Comparison of ENCODE assay signal across 8 cellular contexts in genomic region chr17:77214743-77215142, GRCh38.
DNase-seq lines count a peak whose midpoint lies in the region; ATAC-seq, FAIRE-seq and TF ChIP-seq lines count a peak whose summit lies in the region.

No MANE protein-coding gene starts in this region.

- intact Hi-C loops in activated CD4-positive, alpha-beta T cell treated with anti-CD3 and anti-CD28 coated beads for 36 hours (cut with DNase I, micrococcal nuclease), result no loop called here
- intact Hi-C loops in body of pancreas (cut with DNase I) (no loop called here), kidney (cut with DNase I) (no loop called here)

- no peaks in the 10 kb centered on the region for H3K27me3 Mint-ChIP-seq in activated CD4-positive, alpha-beta T cell treated with anti-CD3 and anti-CD28 coated beads for 36 hours

- no peak for FAIRE-seq in kidney (lab: Jason Lieb, UNC)

- H3K4me3 ChIP-seq in body of pancreas, result no peak overlapping the region
- no peak overlapping the region for H3K4me3 ChIP-seq in kidney (ENCODE audit: low read length in 2 of 2)

- H3K9me3 Mint-ChIP-seq in activated CD4-positive, alpha-beta T cell treated with anti-CD3 and anti-CD28 coated beads for 36 hours (ENCODE audit: low read depth), result no peaks in the 10 kb centered on the region

- no peak for ATAC-seq in activated CD4-positive, alpha-beta T cell treated with anti-CD3 and anti-CD28 coated beads for 36 hours
- ATAC-seq in body of pancreas, result no peak

- no peaks in the 10 kb centered on the region for H3K4me1 Mint-ChIP-seq in activated CD4-positive, alpha-beta T cell treated with anti-CD3 and anti-CD28 coated beads for 36 hours

- H3K27ac Mint-ChIP-seq in activated CD4-positive, alpha-beta T cell treated with anti-CD3 and anti-CD28 coated beads for 36 hours, result no peak overlapping the region

- H3K4me1 ChIP-seq in body of pancreas (no peaks in the 10 kb centered on the region), kidney (ENCODE audit: control insufficient read depth in 1 of 2, insufficient read depth in 1 of 2, low read depth in 1 of 2, low read length in 2 of 2) (peaks cover 0 to 2% of the 10 kb centered on the region in 2 donors)

- H3K4me3 Mint-ChIP-seq in activated CD4-positive, alpha-beta T cell treated with anti-CD3 and anti-CD28 coated beads for 36 hours, result no peak overlapping the region

- no peak for TF ChIP-seq POLR2A in body of pancreas (IDR thresholded peaks at IDR 0.05)

- CTCF ChIA-PET in activated CD4-positive, alpha-beta T cell treated with anti-CD3 and anti-CD28 coated beads for 36 hours (lab: Charles Lee), result interaction anchor here (0.8 to 1.1 kb wide), 3 partner anchors 35 to 806 kb away, joined by 3 read pairs; no protein-coding TSS in a partner anchor

- H3K36me3 ChIP-seq in body of pancreas (replicated peaks in 1 of 2; ENCODE audit: insufficient read depth in 1 of 2, low read depth in 2 of 2), result peaks cover 0 to 41% of the 10 kb centered on the region in 2 donors
- H3K36me3 ChIP-seq in kidney (ENCODE audit: control insufficient read depth in 1 of 2, insufficient read depth in 2 of 2, low read length in 2 of 2), result peaks cover 53 to 82% of the 10 kb centered on the region in 2 donors

- no peaks in the 10 kb centered on the region for H3K27me3 ChIP-seq in body of pancreas

- TF ChIP-seq CTCF in body of pancreas (IDR thresholded peaks at IDR 0.05) (peak in 4 of 7 experiments; percentile 27 to 56 (median 48)), kidney (IDR thresholded peaks at IDR 0.05; ENCODE audit: borderline replicate concordance, extremely low read depth, insufficient read depth) (peak; percentile 53)

- peaks cover 25% of the 10 kb centered on the region for H3K36me3 Mint-ChIP-seq in activated CD4-positive, alpha-beta T cell treated with anti-CD3 and anti-CD28 coated beads for 36 hours (ENCODE audit: low read depth)

- 71 to 74% methylated on average over 11 of the region's 11 CpGs for WGBS in body of pancreas, 2 donors

- no peaks in the 10 kb centered on the region for H3K9me3 ChIP-seq in body of pancreas
- no peaks in the 10 kb centered on the region for H3K9me3 ChIP-seq in kidney (ENCODE audit: control insufficient read depth in 1 of 2, low read length in 2 of 2)

- peak; percentile 39 for DNase-seq in activated CD4-positive, alpha-beta T cell treated with anti-CD3 and anti-CD28 coated beads for 36 hours
- no peak for DNase-seq in activated CD4-positive, alpha-beta T cell treated with anti-CD3 and anti-CD28 coated beads, Interleukin-2, amount 50 U/mL, for 1 hour
- peak; percentile 33 for DNase-seq in NCI-H2196 treated with DMSO at 0.1 percent for 48 hours (lab: John Stamatoyannopoulos, UW; ENCODE audit: unreplicated experiment)
- peak in 3 of 4 donors; percentile 26 to 41 (median 32) for DNase-seq in body of pancreas
- no peak for DNase-seq in kidney
- DNase-seq in NCI-H2029 treated with DMSO at 0.1 percent for 48 hours (lab: John Stamatoyannopoulos, UW), result no peak
- DNase-seq in NCI-H187 treated with DMSO at 0.1 percent for 48 hours (lab: John Stamatoyannopoulos, UW), result no peak
- no peak for DNase-seq in activated CD8-positive, alpha-beta memory T cell treated with anti-CD3 and anti-CD28 coated beads, Interleukin-2, amount 50 U/mL, for 4 hours

- POLR2A ChIA-PET in activated CD4-positive, alpha-beta T cell treated with anti-CD3 and anti-CD28 coated beads for 36 hours (lab: Charles Lee), result no interaction called here

- H3K9ac ChIP-seq in kidney (ENCODE audit: low read length in 2 of 2), result no peak overlapping the region

- no peak overlapping the region for H3K27ac ChIP-seq in body of pancreas
- no peak overlapping the region for H3K27ac ChIP-seq in kidney (ENCODE audit: low read depth in 2 of 2, low read length in 2 of 2)

Comparison
In these comparisons a context has a peak if more than half of its experiments do, and no peak if none do; other contexts are left out.
1. DNase-seq: peak in activated CD4-positive, alpha-beta T cell treated with anti-CD3 and anti-CD28 coated beads for 36 hours (single experiment), NCI-H2196 treated with DMSO at 0.1 percent for 48 hours (single experiment) and body of pancreas (3 of 4); none in activated CD4-positive, alpha-beta T cell treated with anti-CD3 and anti-CD28 coated beads, Interleukin-2, amount 50 U/mL, for 1 hour (single experiment), kidney (single experiment), NCI-H2029 treated with DMSO at 0.1 percent for 48 hours (single experiment), NCI-H187 treated with DMSO at 0.1 percent for 48 hours (single experiment) and activated CD8-positive, alpha-beta memory T cell treated with anti-CD3 and anti-CD28 coated beads, Interleukin-2, amount 50 U/mL, for 4 hours (single experiment).